Comparison of ENCODE assay signal across 8 cellular contexts in genomic region chr2:130371723-130372054, GRCh38. TPM values are rescaled to one million over a fixed set of nuclear protein-coding genes. Genes with fewer than 3 reads are reported as not detected.
DNase-seq lines count a peak whose midpoint lies in the region; ATAC-seq and TF ChIP-seq lines count a peak whose summit lies in the region.

No MANE protein-coding gene starts in this region.

- peaks cover 4% of the 10 kb centered on the region for H3K4me1 ChIP-seq in neural progenitor cell

- no peaks in the 10 kb centered on the region for H3K27me3 ChIP-seq in neural progenitor cell

- H3F3A ChIP-seq in neural progenitor cell (ENCODE audit: low read depth) = no peaks in the 10 kb centered on the region

- peak overlapping the region; percentile 64 for H3K4me3 ChIP-seq in neural progenitor cell

- H3K36me3 Mint-ChIP-seq in activated CD4-positive, alpha-beta T cell treated with anti-CD3 and anti-CD28 coated beads for 36 hours (ENCODE audit: low read depth) = peaks cover 45% of the 10 kb centered on the region
- peaks cover 25% of the 10 kb centered on the region for H3K36me3 Mint-ChIP-seq in neural progenitor cell

- H3K27ac ChIP-seq in RWPE1 = peak overlapping the region; percentile 80
- H3K27ac ChIP-seq in neural progenitor cell = no peak overlapping the region

- intact Hi-C loops in activated CD4-positive, alpha-beta T cell treated with anti-CD3 and anti-CD28 coated beads for 36 hours (cut with DNase I, micrococcal nuclease) = loop anchor here (1.0 to 10.0 kb wide), 7 partner anchors 15 to 1123 kb away; partner anchors contain the start of genes IMP4 (in 2 of the 2), FAM168B (in 1 of the 2), MZT2A (in 1 of the 2) and PTPN18 (in 1 of the 2)

- TF ChIP-seq CTCF in RWPE1 (conservative IDR thresholded peaks at IDR 0.05; ENCODE audit: low read depth) = no peak
- TF ChIP-seq CTCF in neural progenitor cell (IDR thresholded peaks at IDR 0.05) = no peak

- H4K20me1 ChIP-seq in neural progenitor cell (ENCODE audit: low read depth) = no peaks in the 10 kb centered on the region

- no peak overlapping the region for H3K9ac ChIP-seq in neural progenitor cell

- no peaks in the 10 kb centered on the region for H3K9me3 Mint-ChIP-seq in activated CD4-positive, alpha-beta T cell treated with anti-CD3 and anti-CD28 coated beads for 36 hours (ENCODE audit: low read depth)
- peaks cover 5% of the 10 kb centered on the region for H3K9me3 Mint-ChIP-seq in neural progenitor cell

- ATAC-seq in activated CD4-positive, alpha-beta T cell treated with anti-CD3 and anti-CD28 coated beads for 36 hours = peak; percentile 20
- ATAC-seq in HG02885 (IDR thresholded peaks at IDR 0.05; ENCODE audit: poor library complexity, unreplicated experiment) = peak; percentile 27

- H3K36me3 ChIP-seq in neural progenitor cell = no peaks in the 10 kb centered on the region

- H3K9me3 ChIP-seq in neural progenitor cell (ENCODE audit: low read depth) = no peaks in the 10 kb centered on the region

- DNase-seq in activated CD4-positive, alpha-beta T cell treated with anti-CD3 and anti-CD28 coated beads for 36 hours = no peak
- DNase-seq in activated CD4-positive, alpha-beta T cell treated with anti-CD3 and anti-CD28 coated beads for 48 hours = no peak
- DNase-seq in RWPE1 (ENCODE audit: low spot score) = no peak
- DNase-seq in epidermal melanocyte (ENCODE audit: insufficient read length, low spot score) = peak; percentile 23
- DNase-seq in neural progenitor cell (ENCODE audit: low spot score) = no peak
- DNase-seq in ureter (ENCODE audit: low spot score) = no peak
- DNase-seq in stimulated activated CD8-positive, alpha-beta memory T cell treated with anti-CD3 and anti-CD28 coated beads, Interleukin-4, amount 100 ng/mL, for 48 hours = no peak

- POLR2A ChIA-PET in activated CD4-positive, alpha-beta T cell treated with anti-CD3 and anti-CD28 coated beads for 36 hours (lab: Charles Lee) = no interaction called here
- POLR2A ChIA-PET in RWPE1 (lab: Yijun Ruan, JAX; ENCODE audit: low non-redundant PET) = no interaction called here

- no peaks in the 10 kb centered on the region for H3K79me2 ChIP-seq in neural progenitor cell (ENCODE audit: low read depth)

- H3K27ac Mint-ChIP-seq in activated CD4-positive, alpha-beta T cell treated with anti-CD3 and anti-CD28 coated beads for 36 hours = peak overlapping the region; percentile 96
- H3K27ac Mint-ChIP-seq in neural progenitor cell = no peak overlapping the region

- H3K27me3 Mint-ChIP-seq in activated CD4-positive, alpha-beta T cell treated with anti-CD3 and anti-CD28 coated beads for 36 hours = no peaks in the 10 kb centered on the region
- H3K27me3 Mint-ChIP-seq in neural progenitor cell (ENCODE audit: insufficient read depth, low read depth) = no peaks in the 10 kb centered on the region

- peak overlapping the region; percentile 81 for H3K4me2 ChIP-seq in neural progenitor cell

- peaks cover 54% of the 10 kb centered on the region for H3K4me1 Mint-ChIP-seq in activated CD4-positive, alpha-beta T cell treated with anti-CD3 and anti-CD28 coated beads for 36 hours
- H3K4me1 Mint-ChIP-seq in neural progenitor cell = peaks cover 15% of the 10 kb centered on the region

- peak overlapping the region; percentile 84 for H3K4me3 Mint-ChIP-seq in activated CD4-positive, alpha-beta T cell treated with anti-CD3 and anti-CD28 coated beads for 36 hours
- H3K4me3 Mint-ChIP-seq in neural progenitor cell = peak overlapping the region; percentile 90

- peak overlapping the region; percentile 86 for H2AFZ ChIP-seq in neural progenitor cell (replicated peaks)

- CTCF ChIA-PET in activated CD4-positive, alpha-beta T cell treated with anti-CD3 and anti-CD28 coated beads for 36 hours (lab: Charles Lee) = interaction anchor here (0.7 to 1.3 kb wide), 7 partner anchors 8 to 461 kb away, joined by 3 to 4 read pairs (median 3); partner anchors contain the start of gene SMPD4
- CTCF ChIA-PET in RWPE1 (lab: Yijun Ruan, JAX) = no interaction called here

RNA-seq across cellular contexts. Expression of gene PTPN18, which starts 15.8 kb away (rescaled TPM):
- total RNA-seq in activated CD4-positive, alpha-beta T cell treated with anti-CD3 and anti-CD28 coated beads for 36 hours = 10 to 100 TPM; 41.6 to 49.3 TPM
- total RNA-seq in neural progenitor cell (ENCODE audit: low replicate concordance) (4.0 and 17.6 TPM in 2 replicates), ureter (97.9 TPM)

RNA-seq across cellular contexts. Expression of gene IMP4, which starts 29.0 kb away (rescaled TPM):
- 100 to 1,000 TPM; 148 to 169 TPM for total RNA-seq in activated CD4-positive, alpha-beta T cell treated with anti-CD3 and anti-CD28 coated beads for 36 hours
- total RNA-seq in neural progenitor cell (ENCODE audit: low replicate concordance) = 23.3 and 51.4 TPM in 2 replicates
- total RNA-seq in ureter = 76.5 TPM
